In genomic region chr1:201742955-201743805, GRCh38 we compare ENCODE assay signal across 30 cellular contexts.
DNase-seq lines count a peak whose midpoint lies in the region; FAIRE-seq and TF ChIP-seq lines count a peak whose summit lies in the region.
"Had no signal": no experiment of that assay in that cellular context is flagged by ENCODE, and none has a peak within 500 bp of the region (broad histone marks: within the 10 kb centered on the region; RNA-seq: fewer than 3 reads in every experiment).

No MANE protein-coding gene starts in this region.

- H3K27ac Mint-ChIP-seq in HFFc6, result peak overlapping the region; percentile 44; the same call in 1 of the 2 replicates
- H3K27ac Mint-ChIP-seq: B cell; natural killer cell; stimulated activated naive B cell treated with anti-CD40 and anti-IgM and Interleukin-4, amounts not matched to agents 10 μg/mL and 1 μg/mL and 100 μg/mL, for 72 hours had no signal

- H3K14ac ChIP-seq in H1 (ENCODE audit: insufficient read length), result no peak overlapping the region

- no peak overlapping the region for H4K91ac ChIP-seq in H1 (replicated peaks; ENCODE audit: insufficient read length, low read length)

- H3K23me2 ChIP-seq in H1 (ENCODE audit: low read depth, low read length), result peaks cover 11% of the 10 kb centered on the region; the same call in 1 of the 2 replicates

- peaks cover 5% of the 10 kb centered on the region for H3K27me3 Mint-ChIP-seq in HFFc6 (ENCODE audit: insufficient read depth)

- no peak overlapping the region for H2BK20ac ChIP-seq in H1 (ENCODE audit: low read length)

- TF ChIP-seq CTCF in mammary epithelial cell (conservative IDR thresholded peaks at IDR 0.05 in 1 of 2, IDR thresholded peaks at IDR 0.05 in 1 of 2; ENCODE audit: extremely low read depth in 1 of 2, insufficient read depth in 1 of 2, low read depth in 1 of 2, low read length in 2 of 2) (no peak), breast epithelium (IDR thresholded peaks at IDR 0.05) (no peak), HFFc6 (IDR thresholded peaks at IDR 0.05) (no peak), H1 (IDR thresholded peaks at IDR 0.05; ENCODE audit: control extremely low read depth in 1 of 3, insufficient read depth in 1 of 3, low read depth in 1 of 3, low read length in 3 of 3) (no peak), smooth muscle cell (IDR thresholded peaks at IDR 0.05; ENCODE audit: borderline replicate concordance, insufficient read depth, poor library complexity, severe bottlenecking) (no peak)

- H4K20me1 ChIP-seq in mammary epithelial cell (ENCODE audit: insufficient read depth, low read length) (no peaks in the 10 kb centered on the region), H1 (replicated peaks in 1 of 2; ENCODE audit: control insufficient read depth in 1 of 2, insufficient read depth in 2 of 2, low read length in 2 of 2) (peaks cover 0 to 7% of the 10 kb centered on the region in 2 experiments), smooth muscle cell (ENCODE audit: low read depth) (peaks cover 85% of the 10 kb centered on the region)

- 94% methylated on average over 5 of the region's 5 CpGs for WGBS in mammary epithelial cell (ENCODE audit: low coverage, missing lambda C conversion rate)
- WGBS in H1 (ENCODE audit: extremely low coverage in 1 of 2, insufficient coverage in 1 of 2, insufficient read length in 1 of 2, insufficient replicate concordance in 2 of 2, low coverage in 1 of 2, low lambda C conversion rate in 2 of 2, missing lambda C conversion rate in 1 of 2), 2 experiments, result 83% methylated on average over 5 of the region's 5 CpGs; no CpG with 5 or more reads in 1 of the 2 experiments
- 80% methylated on average over 5 of the region's 5 CpGs for WGBS in smooth muscle cell (ENCODE audit: low lambda C conversion rate)

- TF ChIP-seq EP300 in H1 (IDR thresholded peaks at IDR 0.05; ENCODE audit: borderline replicate concordance in 1 of 2, low read depth in 2 of 2, low read length in 2 of 2), result no peak

- no peak for TF ChIP-seq POLR2A in breast epithelium (IDR thresholded peaks at IDR 0.05)
- no peak for TF ChIP-seq POLR2A in H1 (IDR thresholded peaks at IDR 0.05; ENCODE audit: control extremely low read depth in 1 of 2, low read depth in 2 of 2, low read length in 2 of 2)

- in situ Hi-C loops in mammary epithelial cell (cut with MboI; ENCODE audit: low sequenced_read_pairs in 2 of 2), result no loop called here

- no peak overlapping the region for H3K4ac ChIP-seq in H1 (replicated peaks; ENCODE audit: insufficient read length, low read depth, low read length)

- H3K79me1 ChIP-seq in H1 (ENCODE audit: low read depth, low read length), result peaks cover 6% of the 10 kb centered on the region

- no peak overlapping the region for H2BK5ac ChIP-seq in H1 (ENCODE audit: low read depth, low read length)

- peaks cover 95% of the 10 kb centered on the region for H3K4me1 Mint-ChIP-seq in HFFc6 (ENCODE audit: low read depth)

- no peaks in the 10 kb centered on the region for H3K9me3 Mint-ChIP-seq in HFFc6
- H3K9me3 Mint-ChIP-seq: natural killer cell; stimulated activated naive B cell treated with anti-CD40 and anti-IgM and Interleukin-4, amounts not matched to agents 10 μg/mL and 1 μg/mL and 100 μg/mL, for 72 hours had no signal

- no peak for TF ChIP-seq RAD21 in H1 (IDR thresholded peaks at IDR 0.05 in 1 of 2, conservative IDR thresholded peaks at IDR 0.05 in 1 of 2; ENCODE audit: low read depth in 2 of 2, low read length in 2 of 2)

- H3K4me3 Mint-ChIP-seq in HFFc6, result no peak overlapping the region
- H3K4me3 Mint-ChIP-seq: B cell; natural killer cell; stimulated activated naive B cell treated with anti-CD40 and anti-IgM and Interleukin-4, amounts not matched to agents 10 μg/mL and 1 μg/mL and 100 μg/mL, for 72 hours had no signal

- H3K79me2 ChIP-seq in mammary epithelial cell (ENCODE audit: insufficient read depth, low read length) (peaks cover 100% of the 10 kb centered on the region), H1 (ENCODE audit: control insufficient read depth in 1 of 2, insufficient read depth in 2 of 2, low read length in 2 of 2) (peaks cover 0 to 52% of the 10 kb centered on the region in 2 experiments; a peak in 3 of 4 replicates), smooth muscle cell (ENCODE audit: low read depth) (peaks cover 82% of the 10 kb centered on the region)

- H3K36me3 ChIP-seq in mammary epithelial cell (ENCODE audit: insufficient read depth, low read length) (peaks cover 6% of the 10 kb centered on the region), breast epithelium (no peaks in the 10 kb centered on the region), H1 (ENCODE audit: control insufficient read depth in 2 of 4, insufficient read depth in 4 of 4, low read length in 3 of 4) (peaks cover 0 to 16% (median 1%) of the 10 kb centered on the region in 4 experiments; a peak in 3 of 8 replicates), smooth muscle cell (ENCODE audit: low read depth) (no peaks in the 10 kb centered on the region)
- H3K36me3 ChIP-seq: HAP-1 had no signal

- H3K4me1 ChIP-seq in mammary epithelial cell (ENCODE audit: insufficient read depth, low read length) (peaks cover 40% of the 10 kb centered on the region), breast epithelium (peaks cover 2 to 7% of the 10 kb centered on the region in 2 donors), H1 (replicated peaks in 1 of 4; ENCODE audit: control insufficient read depth in 3 of 4, insufficient read depth in 4 of 4, low read length in 3 of 4) (peaks cover 15 to 26% (median 23%) of the 10 kb centered on the region in 4 experiments), smooth muscle cell (ENCODE audit: low read depth) (peaks cover 61% of the 10 kb centered on the region)

- H4K5ac ChIP-seq in H1 (ENCODE audit: insufficient read length, low read depth, low read length), result no peak overlapping the region

- POLR2A ChIA-PET in H1 (lab: Charles Lee; ENCODE audit: partially characterized antibody), result interaction anchor here (1.1 to 1.3 kb wide), 2 partner anchors 9 to 17 kb away, joined by 3 read pairs; no protein-coding TSS in a partner anchor

- no peaks in the 10 kb centered on the region for H3K9me3 ChIP-seq in mammary epithelial cell (replicated peaks; ENCODE audit: insufficient read depth, low read length)
- no peaks in the 10 kb centered on the region for H3K9me3 ChIP-seq in breast epithelium
- no peaks in the 10 kb centered on the region for H3K9me3 ChIP-seq in H1 (ENCODE audit: insufficient read depth in 2 of 2, low read depth in 1 of 2, low read length in 1 of 2)
- H3K9me3 ChIP-seq in smooth muscle cell (replicated peaks; ENCODE audit: low read depth), result no peaks in the 10 kb centered on the region
- H3K9me3 ChIP-seq: HAP-1, testis had no signal

- H3K9ac ChIP-seq in mammary epithelial cell (ENCODE audit: insufficient read depth, low read length) (no peak overlapping the region), H1 (replicated peaks in 1 of 4; ENCODE audit: extremely low read depth in 1 of 4, low read depth in 3 of 4, low read length in 3 of 4) (no peak overlapping the region), smooth muscle cell (ENCODE audit: low read depth) (no peak overlapping the region)
- H3K9ac ChIP-seq: KMS-11 had no signal

- H2AK5ac ChIP-seq in H1 (ENCODE audit: low read depth, low read length), result no peak overlapping the region

- DNase-seq in mammary epithelial cell, result no peak
- no peak for DNase-seq in breast epithelium (ENCODE audit: low spot score in 2 of 2)
- no peak for DNase-seq in HFFc6
- DNase-seq in H1 (ENCODE audit: low read depth in 1 of 2, low spot score in 2 of 2), result no peak
- DNase-seq in smooth muscle cell (lab: John Stamatoyannopoulos, UW; ENCODE audit: unreplicated experiment), result no peak
- no peak for DNase-seq in NCI-H1436 (lab: John Stamatoyannopoulos, UW)
- DNase-seq in NCI-H774 (lab: John Stamatoyannopoulos, UW), result no peak
- DNase-seq in Kasumi-1 (lab: John Stamatoyannopoulos, UW), result no peak
- DNase-seq: activated CD4-positive, alpha-beta T cell treated with anti-CD3 and anti-CD28 coated beads for 4 hours; activated CD8-positive, alpha-beta memory T cell treated with anti-CD3 and anti-CD28 coated beads for 24 hours; activated effector memory CD4-positive, alpha-beta T cell treated with Interleukin-2 at 50 U/mL for 16 hours; cerebellar nuclear complex; DMS153; natural killer cell; NCI-H1417 treated with DMSO at 0.1 percent for 48 hours; NCI-H2107; OCI-M1; posterior cingulate gyrus; SHP77; stimulated activated CD4-positive, alpha-beta T cell treated with anti-CD3 and anti-CD28 coated beads, Interleukin-15, amount 100 ng/mL, for 24 hours; stimulated activated naive B cell treated with anti-CD40 and anti-IgM and Interleukin-4, amounts not matched to agents 10 μg/mL and 1 μg/mL and 100 μg/mL, for 72 hours; SW 1271; T-helper 9 cell; testis had no signal

- no peak for FAIRE-seq in H1 (lab: Jason Lieb, UNC)
- FAIRE-seq: G401.6, islet of Langerhans had no signal

- H3K4me3 ChIP-seq in mammary epithelial cell (replicated peaks in 1 of 3; ENCODE audit: insufficient read depth in 1 of 3, low read depth in 2 of 3, low read length in 3 of 3) (no peak overlapping the region), breast epithelium (no peak overlapping the region), H1 (ENCODE audit: extremely low read depth in 1 of 4, insufficient read depth in 2 of 4, low read depth in 3 of 4, low read length in 4 of 4) (no peak overlapping the region), smooth muscle cell (no peak overlapping the region)
- H3K4me3 ChIP-seq: HAP-1, testis had no signal

- peaks cover 11% of the 10 kb centered on the region for H3K36me3 Mint-ChIP-seq in HFFc6 (ENCODE audit: low read depth)
- H3K36me3 Mint-ChIP-seq: natural killer cell; stimulated activated naive B cell treated with anti-CD40 and anti-IgM and Interleukin-4, amounts not matched to agents 10 μg/mL and 1 μg/mL and 100 μg/mL, for 72 hours had no signal

- no peak overlapping the region for H2BK15ac ChIP-seq in H1 (ENCODE audit: low read length)

- no peaks in the 10 kb centered on the region for H3K27me3 ChIP-seq in mammary epithelial cell (ENCODE audit: insufficient read depth, low read length)
- H3K27me3 ChIP-seq in breast epithelium, result no peaks in the 10 kb centered on the region
- no peaks in the 10 kb centered on the region for H3K27me3 ChIP-seq in H1 (replicated peaks in 1 of 4; ENCODE audit: control insufficient read depth in 3 of 4, extremely low read depth in 1 of 4, insufficient read depth in 3 of 4, low read length in 3 of 4)
- no peaks in the 10 kb centered on the region for H3K27me3 ChIP-seq in smooth muscle cell (ENCODE audit: low read depth)
- H3K27me3 ChIP-seq: testis had no signal

- dilution Hi-C loops in mammary epithelial cell (cut with HindIII; ENCODE audit: low sequenced_read_pairs), result no loop called here

- no peak overlapping the region for H3K56ac ChIP-seq in H1 (replicated peaks; ENCODE audit: insufficient read length, low read depth, low read length)

- H4K8ac ChIP-seq in H1 (ENCODE audit: extremely low read depth, insufficient read depth, low read length), result no peak overlapping the region

- H2BK120ac ChIP-seq in H1 (replicated peaks; ENCODE audit: low read depth, low read length), result no peak overlapping the region

- CTCF ChIA-PET in mammary epithelial cell (lab: Charles Lee; ENCODE audit: low non-redundant PET), result interaction anchor here (0.7 kb wide), 1 partner anchor 33 kb away, joined by 4 read pairs; no protein-coding TSS in a partner anchor
- CTCF ChIA-PET in H1 (lab: Charles Lee; ENCODE audit: partially characterized antibody), result interaction anchor here (0.6 to 14.5 kb wide), 13 partner anchors 9 to 262 kb away, joined by 3 to 146 read pairs (median 6); no protein-coding TSS in a partner anchor

- H3F3A ChIP-seq in smooth muscle cell (ENCODE audit: low read depth), result peaks cover 20% of the 10 kb centered on the region

- no peak overlapping the region for H2AFZ ChIP-seq in mammary epithelial cell (ENCODE audit: low read depth, low read length)
- no peak overlapping the region for H2AFZ ChIP-seq in H1 (ENCODE audit: low read length)
- H2AFZ ChIP-seq in smooth muscle cell (ENCODE audit: low read depth), result no peak overlapping the region

- H3K18ac ChIP-seq in H1 (ENCODE audit: extremely low read depth, low read length), result no peak overlapping the region

- intact Hi-C loops in mammary epithelial cell (cut with micrococcal nuclease) (no loop called here), breast epithelium (cut with DNase I; ENCODE audit: low total_unique reads) (no loop called here)

- TSS peak; percentile 4 for BruUV-seq in mammary epithelial cell (replicated peaks; lab: Mats Ljungman, UMichigan)

- no peak overlapping the region for H3K23ac ChIP-seq in H1 (ENCODE audit: insufficient read length)

- H3K27ac ChIP-seq in mammary epithelial cell (ENCODE audit: insufficient read depth, low read depth, low read length) (no peak overlapping the region), breast epithelium (no peak overlapping the region), H1 (ENCODE audit: low read depth, low read length) (no peak overlapping the region), smooth muscle cell (ENCODE audit: low read depth) (peak overlapping the region; percentile 5)
- H3K27ac ChIP-seq: KMS-11, testis, VCaP had no signal

- no peak overlapping the region for H2BK12ac ChIP-seq in H1 (ENCODE audit: low read depth, low read length)

- H3K4me2 ChIP-seq in mammary epithelial cell (ENCODE audit: insufficient read depth, low read depth, low read length) (no peak overlapping the region), H1 (ENCODE audit: insufficient read depth in 1 of 2, low read depth in 2 of 2, low read length in 2 of 2) (no peak overlapping the region), smooth muscle cell (no peak overlapping the region)
- H3K4me2 ChIP-seq: KMS-11 had no signal
